ENCODE assay signal across 19 cellular contexts in genomic region chr5:51272957-51273356, GRCh38.
"Had no signal": no experiment of that assay in that cellular context is flagged by ENCODE, and none has a peak within 500 bp of the region (broad histone marks: within the 10 kb centered on the region; RNA-seq: fewer than 3 reads in every experiment).

No MANE protein-coding gene starts in this region.

- ATAC-seq: activated CD4-positive, alpha-beta T cell treated with anti-CD3 and anti-CD28 coated beads for 36 hours; body of pancreas had no signal

- H3K4me1 ChIP-seq: body of pancreas had no signal

- H3K36me3 ChIP-seq: WERI-Rb-1 had no signal

- H3K27me3 ChIP-seq: body of pancreas had no signal

- H3K4me3 Mint-ChIP-seq: activated CD4-positive, alpha-beta memory T cell treated with anti-CD3 and anti-CD28 coated beads, Interleukin-2, amount 10 ng/mL, durations not matched to agents 7 days and 5 days; activated CD4-positive, alpha-beta T cell treated with anti-CD3 and anti-CD28 coated beads for 36 hours; activated naive CD4-positive, alpha-beta T cell treated with anti-CD3 and anti-CD28 coated beads, Interleukin-2, amount 50 U/mL, for 24 hours; activated T-helper 1 cell treated with anti-CD3 and anti-CD28 coated beads, Interleukin-12 subunit alpha, Interleukin-12 subunit beta, Interleukin-2, Interleukin-4 antibody, amounts not matched to agents 30 ng/mL and 10 ng/mL and 1 ng/mL, durations not matched to agents 14 hours and 24 hours and 36 hours had no signal

- H3K9me3 Mint-ChIP-seq: activated naive CD4-positive, alpha-beta T cell treated with anti-CD3 and anti-CD28 coated beads, Interleukin-2, amount 50 U/mL, for 24 hours; activated T-helper 1 cell treated with anti-CD3 and anti-CD28 coated beads, Interleukin-12 subunit alpha, Interleukin-12 subunit beta, Interleukin-2, Interleukin-4 antibody, amounts not matched to agents 30 ng/mL and 10 ng/mL and 1 ng/mL, durations not matched to agents 14 hours and 24 hours and 36 hours had no signal

- H3K27ac ChIP-seq: body of pancreas, WERI-Rb-1 had no signal

- H3K36me3 Mint-ChIP-seq: activated naive CD4-positive, alpha-beta T cell treated with anti-CD3 and anti-CD28 coated beads, Interleukin-2, amount 50 U/mL, for 24 hours had no signal

- H3K4me3 ChIP-seq: body of pancreas had no signal

- DNase-seq: activated CD4-positive, alpha-beta memory T cell treated with anti-CD3 and anti-CD28 coated beads, Interleukin-2, amount 10 ng/mL, durations not matched to agents 7 days and 5 days; activated CD4-positive, alpha-beta T cell treated with anti-CD3 and anti-CD28 coated beads for 36 hours; activated CD4-positive, alpha-beta T cell treated with anti-CD3 and anti-CD28 coated beads, Interleukin-2, amount 50 U/mL, for 1 hour; activated effector memory CD4-positive, alpha-beta T cell treated with Interleukin-2 at 50 U/mL for 16 hours; activated naive CD4-positive, alpha-beta T cell; aorta; body of pancreas; central memory CD4-positive, alpha-beta T cell; NCI-H1092; NCI-H1417; NCI-H1930; NCI-H226; NCI-H526; NCI-H82; SIG-M5; T-helper 1 cell; WERI-Rb-1 had no signal

- H3K27me3 Mint-ChIP-seq: activated CD4-positive, alpha-beta memory T cell treated with anti-CD3 and anti-CD28 coated beads, Interleukin-2, amount 10 ng/mL, durations not matched to agents 7 days and 5 days; activated CD4-positive, alpha-beta T cell treated with anti-CD3 and anti-CD28 coated beads for 36 hours; activated naive CD4-positive, alpha-beta T cell treated with anti-CD3 and anti-CD28 coated beads, Interleukin-2, amount 50 U/mL, for 24 hours had no signal

- H3K27ac Mint-ChIP-seq: activated CD4-positive, alpha-beta memory T cell treated with anti-CD3 and anti-CD28 coated beads, Interleukin-2, amount 10 ng/mL, durations not matched to agents 7 days and 5 days; activated CD4-positive, alpha-beta T cell treated with anti-CD3 and anti-CD28 coated beads for 36 hours; activated naive CD4-positive, alpha-beta T cell treated with anti-CD3 and anti-CD28 coated beads, Interleukin-2, amount 50 U/mL, for 24 hours; activated T-helper 1 cell treated with anti-CD3 and anti-CD28 coated beads, Interleukin-12 subunit alpha, Interleukin-12 subunit beta, Interleukin-2, Interleukin-4 antibody, amounts not matched to agents 30 ng/mL and 10 ng/mL and 1 ng/mL, durations not matched to agents 14 hours and 24 hours and 36 hours had no signal

- H3K4me1 Mint-ChIP-seq: activated CD4-positive, alpha-beta memory T cell treated with anti-CD3 and anti-CD28 coated beads, Interleukin-2, amount 10 ng/mL, durations not matched to agents 7 days and 5 days; activated CD4-positive, alpha-beta T cell treated with anti-CD3 and anti-CD28 coated beads for 36 hours; activated naive CD4-positive, alpha-beta T cell treated with anti-CD3 and anti-CD28 coated beads, Interleukin-2, amount 50 U/mL, for 24 hours had no signal
